8 cellular contexts compared by ENCODE assay signal in the genomic region with DNA sequence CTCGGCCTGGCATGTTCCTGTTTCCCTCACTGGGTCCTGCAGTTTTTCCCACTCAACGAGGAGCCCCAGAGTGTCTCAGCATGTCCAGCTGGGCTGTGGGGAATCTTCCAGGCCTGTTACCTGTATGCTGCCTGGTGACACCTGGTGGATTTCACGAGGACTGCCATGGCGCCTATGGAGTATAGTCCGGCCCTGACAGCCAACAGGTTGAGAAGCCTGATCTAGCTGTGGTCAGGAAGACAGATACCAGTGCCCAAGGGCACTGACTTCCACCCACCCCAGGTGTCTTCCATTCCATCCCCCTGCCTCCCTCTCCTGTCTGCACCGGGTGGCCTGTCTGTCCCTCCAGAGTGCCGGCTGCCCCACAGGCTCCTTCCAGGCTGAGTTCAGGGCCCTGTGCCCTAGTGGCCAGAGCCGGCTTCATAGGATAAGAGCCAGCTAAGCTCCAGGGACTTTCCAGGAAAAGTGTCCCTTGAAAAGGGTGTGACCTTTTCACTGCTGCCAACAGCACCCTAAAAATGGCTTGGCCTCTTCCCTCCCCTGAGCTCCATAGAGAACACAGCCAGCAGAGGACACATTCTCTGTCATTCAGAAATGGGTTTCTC.
A peak's percentile ranks its signal among the peaks of the same experiment; 100 is the strongest.
DNase-seq lines count a peak whose midpoint lies in the region; ATAC-seq and TF ChIP-seq lines count a peak whose summit lies in the region.
"Not testable (repeated sequence)": the region's sequence is repeated elsewhere in the genome, so short reads cannot be mapped to it uniquely, and the experiment has no call there.

No MANE protein-coding gene starts in this region.

- not testable (repeated sequence) for H3K9ac ChIP-seq in endodermal cell (ENCODE audit: extremely low read depth, low read length, poor library complexity, severe bottlenecking)

- not testable (repeated sequence) for H3K4me1 Mint-ChIP-seq in GM23338; endodermal cell; progenitor cell of endocrine pancreas (ENCODE audit: low read depth)

- H2AFZ ChIP-seq in GM23338 = not testable (repeated sequence)

- not testable (repeated sequence) for H3F3A ChIP-seq in GM23338 (replicated peaks; ENCODE audit: low read depth)

- H3K4me3 Mint-ChIP-seq in GM23338; endodermal cell; progenitor cell of endocrine pancreas (ENCODE audit: low read depth): not testable (repeated sequence)

- H3K9me3 Mint-ChIP-seq in GM23338; endodermal cell; progenitor cell of endocrine pancreas (ENCODE audit: low read depth): not testable (repeated sequence)

- not testable (repeated sequence) for H4K20me1 ChIP-seq in GM23338 (replicated peaks; ENCODE audit: insufficient read depth)

- not testable (repeated sequence) for H3K4me3 ChIP-seq in GM23338; endodermal cell (ENCODE audit: low read length); iPS DF 6.9 (ENCODE audit: low read length)

- TF ChIP-seq CTCF in GM23338 (conservative IDR thresholded peaks at IDR 0.05; ENCODE audit: low read depth in 2 of 2) = peak; percentile 51 to 57
- TF ChIP-seq CTCF in endodermal cell (conservative IDR thresholded peaks at IDR 0.05) = peak; percentile 66
- TF ChIP-seq CTCF in progenitor cell of endocrine pancreas (IDR thresholded peaks at IDR 0.05; ENCODE audit: unreplicated experiment) = peak; percentile 47

- not testable (repeated sequence) for H3K36me3 Mint-ChIP-seq in GM23338 (ENCODE audit: low read depth); endodermal cell (ENCODE audit: low read depth); progenitor cell of endocrine pancreas (ENCODE audit: insufficient read depth)

- 67 to 94% methylated on average over 3 to 8 of the region's 8 CpGs for WGBS in endodermal cell (ENCODE audit: insufficient coverage in 1 of 2, insufficient read length in 1 of 2), 2 experiments
- no CpG with 5 or more reads among the region's 8 CpGs for WGBS in iPS DF 6.9 (ENCODE audit: insufficient coverage, insufficient read length)

- ATAC-seq in GM23338 = not testable (repeated sequence)

- not testable (repeated sequence) for H3K27me3 Mint-ChIP-seq in GM23338 (ENCODE audit: insufficient read depth, low read depth, poor library complexity); endodermal cell (ENCODE audit: insufficient read depth); progenitor cell of endocrine pancreas

- not testable (repeated sequence) for H3K27ac ChIP-seq in GM23338 (ENCODE audit: low read depth); endodermal cell (ENCODE audit: low read depth, low read length); iPS DF 6.9 (ENCODE audit: low read length)

- DNase-seq in ACHN (peak; percentile 15), GM23338 (ENCODE audit: low spot score) (peak; percentile 75), NCI-H146 (lab: John Stamatoyannopoulos, UW) (peak; percentile 31), SHP77 (lab: John Stamatoyannopoulos, UW) (peak; percentile 18 to 45), endodermal cell (peak; percentile 88), iPS DF 6.9 (ENCODE audit: low read depth, low spot score) (peak; percentile 7)
- DNase-seq in activated effector memory CD4-positive, alpha-beta T cell treated with anti-CD3 and anti-CD28 coated beads, Interleukin-2, amount 50 U/mL, for 16 hours = peak; percentile 62
- not testable (repeated sequence) for DNase-seq in progenitor cell of endocrine pancreas (ENCODE audit: low spot score, unreplicated experiment)

- not testable (repeated sequence) for H3K36me3 ChIP-seq in GM23338 (ENCODE audit: insufficient read depth); endodermal cell (ENCODE audit: control insufficient read depth, insufficient read depth, low read length); iPS DF 6.9 (ENCODE audit: control insufficient read depth, insufficient read depth, low read length)

- H3K4me1 ChIP-seq in GM23338 (ENCODE audit: insufficient read depth); endodermal cell (ENCODE audit: control insufficient read depth, insufficient read depth, low read length); iPS DF 6.9 (ENCODE audit: control insufficient read depth, insufficient read depth, low read length): not testable (repeated sequence)

- H3K9me2 ChIP-seq in GM23338 (ENCODE audit: insufficient read depth) = not testable (repeated sequence)

- H3K27me3 ChIP-seq in GM23338 (ENCODE audit: insufficient read depth); endodermal cell (ENCODE audit: control insufficient read depth, insufficient read depth, low read length, poor library complexity, severe bottlenecking); iPS DF 6.9 (ENCODE audit: control insufficient read depth, insufficient read depth, low read length): not testable (repeated sequence)

- not testable (repeated sequence) for H3K27ac Mint-ChIP-seq in GM23338, endodermal cell, progenitor cell of endocrine pancreas

- H3K9me3 ChIP-seq in endodermal cell (ENCODE audit: control insufficient read depth, low read length); iPS DF 6.9 (ENCODE audit: control insufficient read depth, insufficient read depth, low read length): not testable (repeated sequence)

- not testable (repeated sequence) for H3K4me2 ChIP-seq in GM23338

- in situ Hi-C loops in ACHN (cut with HindIII; ENCODE audit: low pct_ligation_motif_present, low pct_unique_long_range_greater_than_20kb, low sequenced_read_pairs) = not testable (repeated sequence)

- H3K79me2 ChIP-seq in GM23338 (replicated peaks; ENCODE audit: insufficient read depth) = not testable (repeated sequence)
